18 cellular contexts compared by ENCODE assay signal in the genomic region with DNA sequence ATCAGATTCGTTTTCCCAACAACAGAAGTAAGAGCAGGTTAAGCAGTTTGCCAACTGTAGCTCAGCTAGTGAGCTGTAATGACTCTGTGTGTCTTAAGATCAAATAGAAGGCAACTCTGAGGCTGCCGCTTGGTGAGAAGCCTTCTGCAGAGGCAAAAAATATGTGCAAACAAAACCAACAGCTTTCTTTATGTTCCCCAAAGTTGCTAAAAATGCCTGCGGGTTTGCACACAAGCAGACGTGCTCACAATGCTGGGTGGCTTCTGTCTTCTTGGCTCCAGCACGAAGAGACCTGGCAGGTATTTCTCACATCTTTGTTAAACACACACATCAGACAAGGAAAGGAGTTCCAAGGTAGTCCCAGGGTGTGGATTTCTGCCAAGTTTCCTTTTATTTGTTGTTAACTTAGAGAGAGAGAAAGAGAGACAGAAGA.
DNase-seq lines count a peak whose midpoint lies in the region; ATAC-seq, FAIRE-seq and TF ChIP-seq lines count a peak whose summit lies in the region.
"Had no signal": no experiment of that assay in that cellular context is flagged by ENCODE, and none has a peak within 500 bp of the region (broad histone marks: within the 10 kb centered on the region; RNA-seq: fewer than 3 reads in every experiment).

No MANE protein-coding gene starts in this region.

- POLR2A ChIA-PET in HEK293T (lab: Yijun Ruan, JAX), result no interaction called here

- peaks cover 46% of the 10 kb centered on the region for H3K4me1 ChIP-seq in BLaER1
- H3K4me1 ChIP-seq in H9 (ENCODE audit: insufficient read depth, low read length), result no peaks in the 10 kb centered on the region
- no peaks in the 10 kb centered on the region for H3K4me1 ChIP-seq in breast epithelium

- no peak overlapping the region for H4K8ac ChIP-seq in H9 (replicated peaks; ENCODE audit: insufficient read length, low read depth, low read length)

- H3K27ac ChIP-seq in BLaER1 (no peak overlapping the region), H9 (ENCODE audit: insufficient read length, low read depth, low read length) (no peak overlapping the region), breast epithelium (peak overlapping the region; percentile 16 to 17)
- H3K27ac ChIP-seq: KMS-11 had no signal

- H3K18ac ChIP-seq in H9 (ENCODE audit: insufficient read length, low read depth, low read length), result no peak overlapping the region

- H3K4me2 ChIP-seq in BLaER1 (peak overlapping the region; percentile 89), H9 (ENCODE audit: insufficient read depth, insufficient read length, low read length) (no peak overlapping the region)
- H3K4me2 ChIP-seq: KMS-11 had no signal

- no peak overlapping the region for H4K5ac ChIP-seq in H9 (ENCODE audit: insufficient read length, low read depth, low read length)

- no peak for ATAC-seq in naive B cell (ENCODE audit: low read depth in 2 of 2)
- ATAC-seq in HG02981 (IDR thresholded peaks at IDR 0.05; ENCODE audit: unreplicated experiment), result no peak

- no peaks in the 10 kb centered on the region for H3K79me1 ChIP-seq in H9 (ENCODE audit: insufficient read depth, low read depth, low read length, poor library complexity, severe bottlenecking)

- no peak overlapping the region for H3K14ac ChIP-seq in H9 (ENCODE audit: insufficient read depth, low read length)

- no peak overlapping the region for H2AFZ ChIP-seq in H9 (ENCODE audit: low read length)

- no peak overlapping the region for H2BK15ac ChIP-seq in H9 (ENCODE audit: low read depth, low read length)

- H3K23me2 ChIP-seq in H9 (ENCODE audit: insufficient read length, low read depth, low read length, poor library complexity, severe bottlenecking), result no peaks in the 10 kb centered on the region

- no peaks in the 10 kb centered on the region for H3K79me2 ChIP-seq in H9 (ENCODE audit: insufficient read depth, low read length)

- TF ChIP-seq CTCF in H9 (conservative IDR thresholded peaks at IDR 0.05) (no peak), breast epithelium (IDR thresholded peaks at IDR 0.05) (no peak)

- H3K36me3 ChIP-seq in BLaER1 (no peaks in the 10 kb centered on the region), breast epithelium (no peaks in the 10 kb centered on the region)

- H3K9ac ChIP-seq in BLaER1, result no peak overlapping the region
- no peak overlapping the region for H3K9ac ChIP-seq in H9 (ENCODE audit: extremely low read depth, insufficient read length, low read length)
- H3K9ac ChIP-seq: KMS-11 had no signal

- H3K4me3 ChIP-seq in BLaER1 (no peak overlapping the region), breast epithelium (no peak overlapping the region)
- H3K4me3 ChIP-seq: dorsolateral prefrontal cortex had no signal

- no peak overlapping the region for H2BK120ac ChIP-seq in H9 (ENCODE audit: low read depth, low read length, poor library complexity, severe bottlenecking)

- H3K27me3 Mint-ChIP-seq in H9 (ENCODE audit: low read depth) (no peaks in the 10 kb centered on the region), naive B cell (no peaks in the 10 kb centered on the region)
- H3K27me3 Mint-ChIP-seq: stimulated activated naive B cell treated with anti-CD40 and anti-IgM and Interleukin-4, amounts not matched to agents 10 μg/mL and 1 μg/mL and 100 μg/mL, for 72 hours had no signal

- H3K9me3 Mint-ChIP-seq in H9, result no peaks in the 10 kb centered on the region; a peak in 1 of 5 replicates
- no peaks in the 10 kb centered on the region for H3K9me3 Mint-ChIP-seq in naive B cell

- no peak overlapping the region for H3T11ph ChIP-seq in H9 (ENCODE audit: low read length)

- H4K91ac ChIP-seq in H9 (ENCODE audit: insufficient read length, low read depth, low read length), result no peak overlapping the region

- H2BK12ac ChIP-seq in H9 (ENCODE audit: insufficient read length, low read depth, low read length), result no peak overlapping the region

- H3K9me3 ChIP-seq in BLaER1 (no peaks in the 10 kb centered on the region), H9 (ENCODE audit: control insufficient read depth, low read depth, low read length) (no peaks in the 10 kb centered on the region), breast epithelium (no peaks in the 10 kb centered on the region)

- H3K4me3 Mint-ChIP-seq in H9, result no peak overlapping the region
- peak overlapping the region in 2 of 8 donors; percentile 68 to 72 for H3K4me3 Mint-ChIP-seq in naive B cell
- H3K4me3 Mint-ChIP-seq: stimulated activated naive B cell treated with anti-CD40 and anti-IgM and Interleukin-4, amounts not matched to agents 10 μg/mL and 1 μg/mL and 100 μg/mL, for 72 hours had no signal

- H2AK5ac ChIP-seq in H9 (ENCODE audit: insufficient read length, low read length), result no peak overlapping the region

- H3K4ac ChIP-seq in H9 (ENCODE audit: low read depth, low read length), result no peak overlapping the region

- H3K23ac ChIP-seq in H9 (ENCODE audit: insufficient read length, low read depth, low read length), result no peak overlapping the region

- no peak for DNase-seq in H9
- peak; percentile 27 to 52 for DNase-seq in breast epithelium (ENCODE audit: low spot score in 2 of 2)
- no peak for DNase-seq in naive B cell
- no peak for DNase-seq in urothelium cell line (ENCODE audit: low spot score)
- no peak for DNase-seq in SIG-M5 treated with dmso at 0.1 percent for 504 hours (lab: John Stamatoyannopoulos, UW; ENCODE audit: unreplicated experiment)
- DNase-seq in HEK293T (ENCODE audit: extremely low spot score), result no peak
- DNase-seq: activated CD8-positive, alpha-beta memory T cell treated with anti-CD3 and anti-CD28 coated beads, Interleukin-2, amount 50 U/mL, for 4 hours; aorta; dorsolateral prefrontal cortex; NCI-H1694; NCI-H774; SHP77 treated with DMSO at 0.1 percent for 48 hours; stimulated activated CD4-positive, alpha-beta T cell treated with anti-CD3 and anti-CD28 coated beads, Interleukin-4, amount 100 ng/mL, for 24 hours; stimulated activated naive B cell treated with anti-CD40 and anti-IgM and Interleukin-4, amounts not matched to agents 10 μg/mL and 1 μg/mL and 100 μg/mL, for 72 hours had no signal

- no peak overlapping the region for H2BK5ac ChIP-seq in H9 (ENCODE audit: insufficient read length, low read length)

- no peaks in the 10 kb centered on the region for H3K36me3 Mint-ChIP-seq in H9 (ENCODE audit: insufficient read depth in 1 of 3, low read depth in 3 of 3)
- no peaks in the 10 kb centered on the region for H3K36me3 Mint-ChIP-seq in naive B cell
- H3K36me3 Mint-ChIP-seq: stimulated activated naive B cell treated with anti-CD40 and anti-IgM and Interleukin-4, amounts not matched to agents 10 μg/mL and 1 μg/mL and 100 μg/mL, for 72 hours had no signal

- TF ChIP-seq POLR2A in breast epithelium (IDR thresholded peaks at IDR 0.05), result no peak

- peak overlapping the region; percentile 86 for H2BK20ac ChIP-seq in H9 (ENCODE audit: low read depth, low read length, poor library complexity, severe bottlenecking)

- H4K20me1 ChIP-seq in BLaER1, result no peaks in the 10 kb centered on the region
- H4K20me1 ChIP-seq in H9 (ENCODE audit: control insufficient read depth, insufficient read depth, insufficient read length), result no peaks in the 10 kb centered on the region

- H3K4me1 Mint-ChIP-seq in H9, result no peaks in the 10 kb centered on the region
- H3K4me1 Mint-ChIP-seq in naive B cell, result peaks cover 51 to 64% (median 58%) of the 10 kb centered on the region in 3 donors

- intact Hi-C loops in breast epithelium (cut with DNase I; ENCODE audit: low total_unique reads), result no loop called here

- CTCF ChIA-PET in HEK293T (lab: Yijun Ruan, JAX), result no interaction called here

- H3K27me3 ChIP-seq in BLaER1 (no peaks in the 10 kb centered on the region), H9 (ENCODE audit: insufficient read depth, low read length) (no peaks in the 10 kb centered on the region), breast epithelium (no peaks in the 10 kb centered on the region)

- no CpG with 5 or more reads among the region's 5 CpGs for WGBS in H9 (ENCODE audit: extremely low coverage, insufficient read length, low lambda C conversion rate)

- FAIRE-seq in urothelium cell line (lab: Jason Lieb, UNC), result no peak
- FAIRE-seq: H1 had no signal

- H3K27ac Mint-ChIP-seq in H9, result no peak overlapping the region
- peak overlapping the region in 4 of 6 donors; percentile 31 to 88 (median 34) for H3K27ac Mint-ChIP-seq in naive B cell
- H3K27ac Mint-ChIP-seq: stimulated activated naive B cell treated with anti-CD40 and anti-IgM and Interleukin-4, amounts not matched to agents 10 μg/mL and 1 μg/mL and 100 μg/mL, for 72 hours had no signal

- H3K56ac ChIP-seq in H9 (ENCODE audit: insufficient read length, low read depth, low read length), result no peak overlapping the region

TF ChIP-seq in HEK293T, 16 proteins besides CTCF, POLR2A, EP300 and RAD21:
- no peak for TF ChIP-seq ARNT (IDR thresholded peaks at IDR 0.05)
- TF ChIP-seq CTBP1 (IDR thresholded peaks at IDR 0.05; ENCODE audit: borderline replicate concordance), result no peak
- no peak for TF ChIP-seq FOXA1 (IDR thresholded peaks at IDR 0.05)
- no peak for TF ChIP-seq HDGF (IDR thresholded peaks at IDR 0.05; ENCODE audit: borderline replicate concordance)
- TF ChIP-seq BHLHE40 (IDR thresholded peaks at IDR 0.05; ENCODE audit: borderline replicate concordance), result no peak
- TF ChIP-seq LEF1 (IDR thresholded peaks at IDR 0.05; ENCODE audit: borderline replicate concordance), result no peak
- TF ChIP-seq, protein P1, sequence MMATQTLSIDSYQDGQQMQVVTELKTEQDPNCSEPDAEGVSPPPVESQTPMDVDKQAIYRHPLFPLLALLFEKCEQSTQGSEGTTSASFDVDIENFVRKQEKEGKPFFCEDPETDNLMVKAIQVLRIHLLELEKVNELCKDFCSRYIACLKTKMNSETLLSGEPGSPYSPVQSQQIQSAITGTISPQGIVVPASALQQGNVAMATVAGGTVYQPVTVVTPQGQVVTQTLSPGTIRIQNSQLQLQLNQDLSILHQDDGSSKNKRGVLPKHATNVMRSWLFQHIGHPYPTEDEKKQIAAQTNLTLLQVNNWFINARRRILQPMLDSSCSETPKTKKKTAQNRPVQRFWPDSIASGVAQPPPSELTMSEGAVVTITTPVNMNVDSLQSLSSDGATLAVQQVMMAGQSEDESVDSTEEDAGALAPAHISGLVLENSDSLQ (IDR thresholded peaks at IDR 0.05), result no peak
- TF ChIP-seq NFRKB (IDR thresholded peaks at IDR 0.05), result no peak
- TF ChIP-seq SUZ12 (IDR thresholded peaks at IDR 0.05), result no peak
- TF ChIP-seq SP1 (IDR thresholded peaks at IDR 0.05), result no peak
- no peak for TF ChIP-seq ZNF384 (IDR thresholded peaks at IDR 0.05)
- TF ChIP-seq ELF4 (IDR thresholded peaks at IDR 0.05), result no peak
- no peak for TF ChIP-seq FOXM1 (IDR thresholded peaks at IDR 0.05; ENCODE audit: borderline replicate concordance)
- no peak for TF ChIP-seq FOXK2 (IDR thresholded peaks at IDR 0.05)
- no peak for TF ChIP-seq L3MBTL2 (conservative IDR thresholded peaks at IDR 0.05)
- TF ChIP-seq TARDBP (IDR thresholded peaks at IDR 0.05), result no peak

Comparison
In these comparisons a context has a peak if more than half of its experiments do, and no peak if none do; other contexts are left out.
1. H3K27ac ChIP-seq: peak in breast epithelium (2 of 2); none in BLaER1 (single experiment) and H9 (single experiment).
2. DNase-seq: peak in breast epithelium (2 of 2); none in H9 (single experiment), naive B cell (single experiment), urothelium cell line (single experiment), SIG-M5 treated with dmso at 0.1 percent for 504 hours (single experiment) and HEK293T (single experiment).
3. H3K27ac Mint-ChIP-seq: peak in naive B cell (4 of 6); none in H9 (0 of 3).